ENCODE assay signal across 19 cellular contexts in genomic region chr13:29418026-29418425, GRCh38.
DNase-seq lines count a peak whose midpoint lies in the region; ATAC-seq and TF ChIP-seq lines count a peak whose summit lies in the region.
"Had no signal": no experiment of that assay in that cellular context is flagged by ENCODE, and none has a peak within 500 bp of the region (broad histone marks: within the 10 kb centered on the region; RNA-seq: fewer than 3 reads in every experiment).

No MANE protein-coding gene starts in this region.

- no peak overlapping the region for H2AFZ ChIP-seq in OCI-LY7 (ENCODE audit: low read length)

- POLR2A ChIA-PET in OCI-LY7 (lab: Charles Lee), result interaction anchor here (1.0 to 3.6 kb wide), 3 partner anchors 15 to 53 kb away, joined by 3 to 19 read pairs (median 3); no protein-coding TSS in a partner anchor

- no peaks in the 10 kb centered on the region for H3K4me1 ChIP-seq in OCI-LY7 (ENCODE audit: insufficient read depth, low read length, poor library complexity, severe bottlenecking)
- H3K4me1 ChIP-seq: adrenal gland, upper lobe of right lung had no signal

- H3K36me3 ChIP-seq in OCI-LY7 (ENCODE audit: insufficient read depth, low read length), result no peaks in the 10 kb centered on the region
- H3K36me3 ChIP-seq: adrenal gland, neutrophil, upper lobe of right lung had no signal

- TF ChIP-seq CTCF in GM12872 (IDR thresholded peaks at IDR 0.05; ENCODE audit: insufficient read depth, low read depth, low read length) (peak; percentile 10; the same call in 1 of the 3 replicates), OCI-LY7 (conservative IDR thresholded peaks at IDR 0.05; ENCODE audit: low read length) (peak; percentile 55), fibroblast of mammary gland (conservative IDR thresholded peaks at IDR 0.05; ENCODE audit: control insufficient read depth, insufficient read depth, low read depth, low read length) (peak; percentile 22), retinal pigment epithelial cell (conservative IDR thresholded peaks at IDR 0.05; ENCODE audit: low read depth, low read length) (peak; percentile 9)

- no peak overlapping the region for H3K27ac ChIP-seq in OCI-LY7 (ENCODE audit: low read depth, low read length, poor library complexity, severe bottlenecking)
- H3K27ac ChIP-seq: adrenal gland, neutrophil, upper lobe of right lung had no signal

- no peaks in the 10 kb centered on the region for H3K9me3 ChIP-seq in OCI-LY7 (ENCODE audit: low read length)
- H3K9me3 ChIP-seq: adrenal gland, neutrophil, upper lobe of right lung had no signal

- in situ Hi-C loops in KBM-7 (cut with MboI; ENCODE audit: low pct_unique_long_range_greater_than_20kb, low sequenced_read_pairs), result no loop called here

- BruUV-seq in OCI-LY7 (replicated peaks; lab: Mats Ljungman, UMichigan), result no TSS peak

- DNase-seq in OCI-LY7 (ENCODE audit: low spot score), result no peak
- no peak for DNase-seq in fibroblast of mammary gland (ENCODE audit: low read depth)
- no peak for DNase-seq in retinal pigment epithelial cell (ENCODE audit: low read depth)
- no peak for DNase-seq in KBM-7
- no peak for DNase-seq in NCI-H345 treated with DMSO at 0.1 percent for 48 hours (lab: John Stamatoyannopoulos, UW; ENCODE audit: unreplicated experiment)
- DNase-seq: activated CD4-positive, alpha-beta T cell treated with anti-CD3 and anti-CD28 coated beads for 48 hours; activated T-cell treated with anti-CD3 and anti-CD28 coated beads, Interleukin-2, amount 50 U/mL, for 4 hours; adrenal gland; CD4-positive, CD25-positive, alpha-beta regulatory T cell; left colon; NCI-H1092 treated with DMSO at 0.1 percent for 48 hours; NCI-H1930; stimulated activated CD4-positive, alpha-beta T cell treated with anti-CD3 and anti-CD28 coated beads, Interleukin-4, amount 100 ng/mL, for 4 hours; upper lobe of right lung had no signal

- no peaks in the 10 kb centered on the region for H4K20me1 ChIP-seq in OCI-LY7 (ENCODE audit: insufficient read depth, low read length)

- intact Hi-C loops in OCI-LY7 (cut with micrococcal nuclease; ENCODE audit: unreplicated experiment), result no loop called here

- no peak overlapping the region for H3K4me2 ChIP-seq in OCI-LY7 (ENCODE audit: low read length)

- CTCF ChIA-PET in OCI-LY7 (lab: Charles Lee; ENCODE audit: unreplicated experiment), result interaction anchor here (0.6 kb wide), 1 partner anchor 52 kb away, joined by 3 read pairs; no protein-coding TSS in a partner anchor

- no peaks in the 10 kb centered on the region for H3K9me2 ChIP-seq in OCI-LY7 (ENCODE audit: insufficient read depth, low read length)

- no peaks in the 10 kb centered on the region for H3K79me2 ChIP-seq in OCI-LY7 (ENCODE audit: insufficient read depth, low read depth, low read length)

- no peak overlapping the region for H3K4me3 ChIP-seq in OCI-LY7 (ENCODE audit: low read depth, low read length, poor library complexity, severe bottlenecking)
- H3K4me3 ChIP-seq in fibroblast of mammary gland (ENCODE audit: control insufficient read depth, low read depth, low read length), result no peak overlapping the region
- H3K4me3 ChIP-seq in retinal pigment epithelial cell (ENCODE audit: low read length), result no peak overlapping the region
- H3K4me3 ChIP-seq: adrenal gland, upper lobe of right lung had no signal

- ATAC-seq in HG02852 (IDR thresholded peaks at IDR 0.05; ENCODE audit: unreplicated experiment), result no peak
- ATAC-seq: activated T-cell treated with anti-CD3 and anti-CD28 coated beads, Interleukin-2, amount 50 U/mL, for 4 hours; left colon; sciatic nerve; stimulated activated memory B cell treated with anti-CD40 and anti-IgM and Interleukin-4, amounts not matched to agents 10 μg/mL and 1 μg/mL and 100 μg/mL, for 72 hours; upper lobe of right lung had no signal
